ENCODE assay signal across 1 cellular context in genomic region chr19:6737284-6737872, GRCh38.
TF ChIP-seq lines count a peak whose summit lies in the region.

TSS of gene GPR108 (minus strand) at chr19:6737580. CDS start at chr19:6737576, 4 bp downstream.

TF ChIP-seq in HepG2, 621 proteins besides CTCF, POLR2A, EP300 and RAD21 (continued from another document and continues in another):
- TF ChIP-seq, protein P1, sequence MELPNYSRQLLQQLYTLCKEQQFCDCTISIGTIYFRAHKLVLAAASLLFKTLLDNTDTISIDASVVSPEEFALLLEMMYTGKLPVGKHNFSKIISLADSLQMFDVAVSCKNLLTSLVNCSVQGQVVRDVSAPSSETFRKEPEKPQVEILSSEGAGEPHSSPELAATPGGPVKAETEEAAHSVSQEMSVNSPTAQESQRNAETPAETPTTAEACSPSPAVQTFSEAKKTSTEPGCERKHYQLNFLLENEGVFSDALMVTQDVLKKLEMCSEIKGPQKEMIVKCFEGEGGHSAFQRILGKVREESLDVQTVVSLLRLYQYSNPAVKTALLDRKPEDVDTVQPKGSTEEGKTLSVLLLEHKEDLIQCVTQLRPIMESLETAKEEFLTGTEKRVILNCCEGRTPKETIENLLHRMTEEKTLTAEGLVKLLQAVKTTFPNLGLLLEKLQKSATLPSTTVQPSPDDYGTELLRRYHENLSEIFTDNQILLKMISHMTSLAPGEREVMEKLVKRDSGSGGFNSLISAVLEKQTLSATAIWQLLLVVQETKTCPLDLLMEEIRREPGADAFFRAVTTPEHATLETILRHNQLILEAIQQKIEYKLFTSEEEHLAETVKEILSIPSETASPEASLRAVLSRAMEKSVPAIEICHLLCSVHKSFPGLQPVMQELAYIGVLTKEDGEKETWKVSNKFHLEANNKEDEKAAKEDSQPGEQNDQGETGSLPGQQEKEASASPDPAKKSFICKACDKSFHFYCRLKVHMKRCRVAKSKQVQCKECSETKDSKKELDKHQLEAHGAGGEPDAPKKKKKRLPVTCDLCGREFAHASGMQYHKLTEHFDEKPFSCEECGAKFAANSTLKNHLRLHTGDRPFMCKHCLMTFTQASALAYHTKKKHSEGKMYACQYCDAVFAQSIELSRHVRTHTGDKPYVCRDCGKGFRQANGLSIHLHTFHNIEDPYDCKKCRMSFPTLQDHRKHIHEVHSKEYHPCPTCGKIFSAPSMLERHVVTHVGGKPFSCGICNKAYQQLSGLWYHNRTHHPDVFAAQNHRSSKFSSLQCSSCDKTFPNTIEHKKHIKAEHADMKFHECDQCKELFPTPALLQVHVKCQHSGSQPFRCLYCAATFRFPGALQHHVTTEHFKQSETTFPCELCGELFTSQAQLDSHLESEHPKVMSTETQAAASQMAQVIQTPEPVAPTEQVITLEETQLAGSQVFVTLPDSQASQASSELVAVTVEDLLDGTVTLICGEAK (IDR thresholded peaks at IDR 0.05), result no peak
- TF ChIP-seq, protein P1 (CRISPR knock-in tag; IDR thresholded peaks at IDR 0.05), result no peak
- TF ChIP-seq RFX5 (IDR thresholded peaks at IDR 0.05; ENCODE audit: low read depth, low read length) (peak; percentile 71), KLF15 (CRISPR knock-in tag; IDR thresholded peaks at IDR 0.05; ENCODE audit: borderline replicate concordance) (no peak), ZNF430 (CRISPR knock-in tag; IDR thresholded peaks at IDR 0.05) (no peak), ZNF3 (CRISPR knock-in tag; IDR thresholded peaks at IDR 0.05) (no peak), ZFP62 (CRISPR knock-in tag; IDR thresholded peaks at IDR 0.05) (no peak), ERF (CRISPR knock-in tag; IDR thresholded peaks at IDR 0.05) (no peak), PLSCR1 (CRISPR knock-in tag; IDR thresholded peaks at IDR 0.05; ENCODE audit: borderline replicate concordance) (no peak), BRCA1 (CRISPR knock-in tag; IDR thresholded peaks at IDR 0.05) (no peak), PAXIP1 (CRISPR knock-in tag; conservative IDR thresholded peaks at IDR 0.05) (no peak), ZNF383 (CRISPR knock-in tag; IDR thresholded peaks at IDR 0.05; ENCODE audit: borderline replicate concordance) (no peak), SAFB2 (CRISPR knock-in tag; IDR thresholded peaks at IDR 0.05; ENCODE audit: borderline replicate concordance, low read depth) (peak; percentile 11; the same call in 1 of the 2 replicates), ZNF331 (CRISPR knock-in tag; IDR thresholded peaks at IDR 0.05) (no peak), ZNF782 (CRISPR knock-in tag; IDR thresholded peaks at IDR 0.05; ENCODE audit: borderline replicate concordance) (no peak), MIER2 (CRISPR knock-in tag; IDR thresholded peaks at IDR 0.05) (no peak), ZSCAN12 (CRISPR knock-in tag; IDR thresholded peaks at IDR 0.05) (no peak), ZNF614 (CRISPR knock-in tag; IDR thresholded peaks at IDR 0.05; ENCODE audit: borderline replicate concordance) (no peak), TSC22D2 (CRISPR knock-in tag; IDR thresholded peaks at IDR 0.05; ENCODE audit: borderline replicate concordance) (no peak), ZNF703 (CRISPR knock-in tag; IDR thresholded peaks at IDR 0.05; ENCODE audit: borderline replicate concordance) (no peak), ATM (IDR thresholded peaks at IDR 0.05; ENCODE audit: borderline replicate concordance) (no peak), CHD4 (IDR thresholded peaks at IDR 0.05; ENCODE audit: borderline replicate concordance, low read length) (no peak), MIXL1 (CRISPR knock-in tag; IDR thresholded peaks at IDR 0.05) (no peak), TBP (CRISPR knock-in tag; IDR thresholded peaks at IDR 0.05) (no peak; the same call in 1 of the 2 replicates)
- TF ChIP-seq, protein P2, sequence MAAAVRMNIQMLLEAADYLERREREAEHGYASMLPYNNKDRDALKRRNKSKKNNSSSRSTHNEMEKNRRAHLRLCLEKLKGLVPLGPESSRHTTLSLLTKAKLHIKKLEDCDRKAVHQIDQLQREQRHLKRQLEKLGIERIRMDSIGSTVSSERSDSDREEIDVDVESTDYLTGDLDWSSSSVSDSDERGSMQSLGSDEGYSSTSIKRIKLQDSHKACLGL (CRISPR knock-in tag; IDR thresholded peaks at IDR 0.05), result peak; percentile 67; the same call in 1 of the 2 replicates
- TF ChIP-seq, protein P3, sequence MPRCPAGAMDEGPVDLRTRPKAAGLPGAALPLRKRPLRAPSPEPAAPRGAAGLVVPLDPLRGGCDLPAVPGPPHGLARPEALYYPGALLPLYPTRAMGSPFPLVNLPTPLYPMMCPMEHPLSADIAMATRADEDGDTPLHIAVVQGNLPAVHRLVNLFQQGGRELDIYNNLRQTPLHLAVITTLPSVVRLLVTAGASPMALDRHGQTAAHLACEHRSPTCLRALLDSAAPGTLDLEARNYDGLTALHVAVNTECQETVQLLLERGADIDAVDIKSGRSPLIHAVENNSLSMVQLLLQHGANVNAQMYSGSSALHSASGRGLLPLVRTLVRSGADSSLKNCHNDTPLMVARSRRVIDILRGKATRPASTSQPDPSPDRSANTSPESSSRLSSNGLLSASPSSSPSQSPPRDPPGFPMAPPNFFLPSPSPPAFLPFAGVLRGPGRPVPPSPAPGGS (CRISPR knock-in tag; IDR thresholded peaks at IDR 0.05), result no peak
- TF ChIP-seq, protein P4, sequence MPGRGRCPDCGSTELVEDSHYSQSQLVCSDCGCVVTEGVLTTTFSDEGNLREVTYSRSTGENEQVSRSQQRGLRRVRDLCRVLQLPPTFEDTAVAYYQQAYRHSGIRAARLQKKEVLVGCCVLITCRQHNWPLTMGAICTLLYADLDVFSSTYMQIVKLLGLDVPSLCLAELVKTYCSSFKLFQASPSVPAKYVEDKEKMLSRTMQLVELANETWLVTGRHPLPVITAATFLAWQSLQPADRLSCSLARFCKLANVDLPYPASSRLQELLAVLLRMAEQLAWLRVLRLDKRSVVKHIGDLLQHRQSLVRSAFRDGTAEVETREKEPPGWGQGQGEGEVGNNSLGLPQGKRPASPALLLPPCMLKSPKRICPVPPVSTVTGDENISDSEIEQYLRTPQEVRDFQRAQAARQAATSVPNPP (CRISPR knock-in tag; IDR thresholded peaks at IDR 0.05), result no peak
- TF ChIP-seq, protein P5, sequence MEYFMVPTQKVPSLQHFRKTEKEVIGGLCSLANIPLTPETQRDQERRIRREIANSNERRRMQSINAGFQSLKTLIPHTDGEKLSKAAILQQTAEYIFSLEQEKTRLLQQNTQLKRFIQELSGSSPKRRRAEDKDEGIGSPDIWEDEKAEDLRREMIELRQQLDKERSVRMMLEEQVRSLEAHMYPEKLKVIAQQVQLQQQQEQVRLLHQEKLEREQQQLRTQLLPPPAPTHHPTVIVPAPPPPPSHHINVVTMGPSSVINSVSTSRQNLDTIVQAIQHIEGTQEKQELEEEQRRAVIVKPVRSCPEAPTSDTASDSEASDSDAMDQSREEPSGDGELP (IDR thresholded peaks at IDR 0.05; ENCODE audit: borderline replicate concordance, low read depth), result no peak
- TF ChIP-seq, protein P6, sequence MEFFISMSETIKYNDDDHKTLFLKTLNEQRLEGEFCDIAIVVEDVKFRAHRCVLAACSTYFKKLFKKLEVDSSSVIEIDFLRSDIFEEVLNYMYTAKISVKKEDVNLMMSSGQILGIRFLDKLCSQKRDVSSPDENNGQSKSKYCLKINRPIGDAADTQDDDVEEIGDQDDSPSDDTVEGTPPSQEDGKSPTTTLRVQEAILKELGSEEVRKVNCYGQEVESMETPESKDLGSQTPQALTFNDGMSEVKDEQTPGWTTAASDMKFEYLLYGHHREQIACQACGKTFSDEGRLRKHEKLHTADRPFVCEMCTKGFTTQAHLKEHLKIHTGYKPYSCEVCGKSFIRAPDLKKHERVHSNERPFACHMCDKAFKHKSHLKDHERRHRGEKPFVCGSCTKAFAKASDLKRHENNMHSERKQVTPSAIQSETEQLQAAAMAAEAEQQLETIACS (CRISPR knock-in tag; IDR thresholded peaks at IDR 0.05), result no peak
- TF ChIP-seq, protein P7, sequence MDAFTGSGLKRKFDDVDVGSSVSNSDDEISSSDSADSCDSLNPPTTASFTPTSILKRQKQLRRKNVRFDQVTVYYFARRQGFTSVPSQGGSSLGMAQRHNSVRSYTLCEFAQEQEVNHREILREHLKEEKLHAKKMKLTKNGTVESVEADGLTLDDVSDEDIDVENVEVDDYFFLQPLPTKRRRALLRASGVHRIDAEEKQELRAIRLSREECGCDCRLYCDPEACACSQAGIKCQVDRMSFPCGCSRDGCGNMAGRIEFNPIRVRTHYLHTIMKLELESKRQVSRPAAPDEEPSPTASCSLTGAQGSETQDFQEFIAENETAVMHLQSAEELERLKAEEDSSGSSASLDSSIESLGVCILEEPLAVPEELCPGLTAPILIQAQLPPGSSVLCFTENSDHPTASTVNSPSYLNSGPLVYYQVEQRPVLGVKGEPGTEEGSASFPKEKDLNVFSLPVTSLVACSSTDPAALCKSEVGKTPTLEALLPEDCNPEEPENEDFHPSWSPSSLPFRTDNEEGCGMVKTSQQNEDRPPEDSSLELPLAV (CRISPR knock-in tag; conservative IDR thresholded peaks at IDR 0.05; ENCODE audit: low read depth), result no peak
- TF ChIP-seq, protein P8, sequence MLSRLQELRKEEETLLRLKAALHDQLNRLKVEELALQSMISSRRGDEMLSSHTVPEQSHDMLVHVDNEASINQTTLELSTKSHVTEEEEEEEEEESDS (CRISPR knock-in tag; IDR thresholded peaks at IDR 0.05; ENCODE audit: borderline replicate concordance), result no peak
- TF ChIP-seq, protein P9, sequence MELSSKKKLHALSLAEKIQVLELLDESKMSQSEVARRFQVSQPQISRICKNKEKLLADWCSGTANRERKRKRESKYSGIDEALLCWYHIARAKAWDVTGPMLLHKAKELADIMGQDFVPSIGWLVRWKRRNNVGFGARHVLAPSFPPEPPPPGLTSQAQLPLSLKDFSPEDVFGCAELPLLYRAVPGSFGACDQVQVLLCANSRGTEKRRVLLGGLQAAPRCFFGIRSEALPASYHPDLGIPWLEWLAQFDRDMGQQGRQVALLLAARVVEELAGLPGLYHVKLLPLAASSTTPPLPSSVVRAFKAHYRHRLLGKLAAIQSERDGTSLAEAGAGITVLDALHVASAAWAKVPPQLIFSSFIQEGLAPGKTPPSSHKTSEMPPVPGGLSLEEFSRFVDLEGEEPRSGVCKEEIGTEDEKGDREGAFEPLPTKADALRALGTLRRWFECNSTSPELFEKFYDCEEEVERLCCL (CRISPR knock-in tag; IDR thresholded peaks at IDR 0.05; ENCODE audit: borderline replicate concordance), result no peak
- TF ChIP-seq, protein P10, sequence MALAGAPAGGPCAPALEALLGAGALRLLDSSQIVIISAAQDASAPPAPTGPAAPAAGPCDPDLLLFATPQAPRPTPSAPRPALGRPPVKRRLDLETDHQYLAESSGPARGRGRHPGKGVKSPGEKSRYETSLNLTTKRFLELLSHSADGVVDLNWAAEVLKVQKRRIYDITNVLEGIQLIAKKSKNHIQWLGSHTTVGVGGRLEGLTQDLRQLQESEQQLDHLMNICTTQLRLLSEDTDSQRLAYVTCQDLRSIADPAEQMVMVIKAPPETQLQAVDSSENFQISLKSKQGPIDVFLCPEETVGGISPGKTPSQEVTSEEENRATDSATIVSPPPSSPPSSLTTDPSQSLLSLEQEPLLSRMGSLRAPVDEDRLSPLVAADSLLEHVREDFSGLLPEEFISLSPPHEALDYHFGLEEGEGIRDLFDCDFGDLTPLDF (CRISPR knock-in tag; IDR thresholded peaks at IDR 0.05), result peak; percentile 27; the same call in 1 of the 2 replicates
- TF ChIP-seq, protein P11, sequence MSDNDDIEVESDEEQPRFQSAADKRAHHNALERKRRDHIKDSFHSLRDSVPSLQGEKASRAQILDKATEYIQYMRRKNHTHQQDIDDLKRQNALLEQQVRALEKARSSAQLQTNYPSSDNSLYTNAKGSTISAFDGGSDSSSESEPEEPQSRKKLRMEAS (IDR thresholded peaks at IDR 0.05), result peak; percentile 68; the same call in 1 of the 2 replicates
